In the genomic region with DNA sequence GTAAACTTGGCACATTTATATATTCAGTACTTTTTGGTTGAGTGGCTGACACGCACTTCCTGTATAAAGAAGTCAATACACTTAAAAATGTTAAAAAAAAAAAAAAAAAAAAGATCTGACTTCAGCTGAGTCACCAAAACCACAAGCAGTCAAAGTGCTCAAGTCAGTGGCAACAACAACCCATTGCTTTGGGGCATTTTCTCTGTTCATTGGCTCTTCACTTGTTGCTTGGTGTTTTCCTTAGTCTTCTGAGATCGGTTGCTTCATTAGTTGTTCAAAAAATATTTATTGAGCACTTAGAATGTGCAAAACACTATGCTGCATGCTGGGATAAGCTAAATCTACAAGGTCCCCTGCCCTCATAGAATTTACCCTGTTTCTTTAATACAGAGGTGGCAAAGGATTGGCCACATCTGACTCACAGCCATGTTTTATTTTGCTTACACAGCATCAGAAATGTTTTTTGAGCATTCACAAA, we compare ENCODE assay signal across 1 cellular context.
TF ChIP-seq lines count a peak whose summit lies in the region.

No MANE protein-coding gene starts in this region.

TF ChIP-seq in K562, 482 proteins besides CTCF, POLR2A, EP300 and RAD21 (continued from another document and continues in another):
- TF ChIP-seq, protein P1, sequence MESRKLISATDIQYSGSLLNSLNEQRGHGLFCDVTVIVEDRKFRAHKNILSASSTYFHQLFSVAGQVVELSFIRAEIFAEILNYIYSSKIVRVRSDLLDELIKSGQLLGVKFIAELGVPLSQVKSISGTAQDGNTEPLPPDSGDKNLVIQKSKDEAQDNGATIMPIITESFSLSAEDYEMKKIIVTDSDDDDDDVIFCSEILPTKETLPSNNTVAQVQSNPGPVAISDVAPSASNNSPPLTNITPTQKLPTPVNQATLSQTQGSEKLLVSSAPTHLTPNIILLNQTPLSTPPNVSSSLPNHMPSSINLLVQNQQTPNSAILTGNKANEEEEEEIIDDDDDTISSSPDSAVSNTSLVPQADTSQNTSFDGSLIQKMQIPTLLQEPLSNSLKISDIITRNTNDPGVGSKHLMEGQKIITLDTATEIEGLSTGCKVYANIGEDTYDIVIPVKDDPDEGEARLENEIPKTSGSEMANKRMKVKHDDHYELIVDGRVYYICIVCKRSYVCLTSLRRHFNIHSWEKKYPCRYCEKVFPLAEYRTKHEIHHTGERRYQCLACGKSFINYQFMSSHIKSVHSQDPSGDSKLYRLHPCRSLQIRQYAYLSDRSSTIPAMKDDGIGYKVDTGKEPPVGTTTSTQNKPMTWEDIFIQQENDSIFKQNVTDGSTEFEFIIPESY (CRISPR knock-in tag; IDR thresholded peaks at IDR 0.05) = no peak
- TF ChIP-seq BRD9 (IDR thresholded peaks at IDR 0.05; ENCODE audit: low read depth, partially characterized antibody) = no peak
- TF ChIP-seq SMARCA5 (IDR thresholded peaks at IDR 0.05) = no peak
- no peak; the same call in 1 of the 2 replicates for TF ChIP-seq MTA2 (IDR thresholded peaks at IDR 0.05; ENCODE audit: low read depth)
- TF ChIP-seq, protein P2, sequence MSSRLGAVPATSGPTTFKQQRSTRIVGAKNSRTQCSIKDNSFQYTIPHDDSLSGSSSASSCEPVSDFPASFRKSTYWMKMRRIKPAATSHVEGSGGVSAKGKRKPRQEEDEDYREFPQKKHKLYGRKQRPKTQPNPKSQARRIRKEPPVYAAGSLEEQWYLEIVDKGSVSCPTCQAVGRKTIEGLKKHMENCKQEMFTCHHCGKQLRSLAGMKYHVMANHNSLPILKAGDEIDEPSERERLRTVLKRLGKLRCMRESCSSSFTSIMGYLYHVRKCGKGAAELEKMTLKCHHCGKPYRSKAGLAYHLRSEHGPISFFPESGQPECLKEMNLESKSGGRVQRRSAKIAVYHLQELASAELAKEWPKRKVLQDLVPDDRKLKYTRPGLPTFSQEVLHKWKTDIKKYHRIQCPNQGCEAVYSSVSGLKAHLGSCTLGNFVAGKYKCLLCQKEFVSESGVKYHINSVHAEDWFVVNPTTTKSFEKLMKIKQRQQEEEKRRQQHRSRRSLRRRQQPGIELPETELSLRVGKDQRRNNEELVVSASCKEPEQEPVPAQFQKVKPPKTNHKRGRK (tag; IDR thresholded peaks at IDR 0.05) = no peak
- peak; percentile 50; the same call in 1 of the 2 replicates for TF ChIP-seq ZNF507 (tag; conservative IDR thresholded peaks at IDR 0.05)
- no peak for TF ChIP-seq PTRF (tag; IDR thresholded peaks at IDR 0.05)
- no peak for TF ChIP-seq ZFP30 (CRISPR knock-in tag; IDR thresholded peaks at IDR 0.05; ENCODE audit: borderline replicate concordance)
- TF ChIP-seq ZNF780A (CRISPR knock-in tag; IDR thresholded peaks at IDR 0.05) = no peak
- TF ChIP-seq, protein P3, sequence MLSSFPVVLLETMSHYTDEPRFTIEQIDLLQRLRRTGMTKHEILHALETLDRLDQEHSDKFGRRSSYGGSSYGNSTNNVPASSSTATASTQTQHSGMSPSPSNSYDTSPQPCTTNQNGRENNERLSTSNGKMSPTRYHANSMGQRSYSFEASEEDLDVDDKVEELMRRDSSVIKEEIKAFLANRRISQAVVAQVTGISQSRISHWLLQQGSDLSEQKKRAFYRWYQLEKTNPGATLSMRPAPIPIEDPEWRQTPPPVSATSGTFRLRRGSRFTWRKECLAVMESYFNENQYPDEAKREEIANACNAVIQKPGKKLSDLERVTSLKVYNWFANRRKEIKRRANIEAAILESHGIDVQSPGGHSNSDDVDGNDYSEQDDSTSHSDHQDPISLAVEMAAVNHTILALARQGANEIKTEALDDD (IDR thresholded peaks at IDR 0.05) = no peak
- no peak for TF ChIP-seq CCNT2 (IDR thresholded peaks at IDR 0.05; ENCODE audit: borderline replicate concordance, extremely low read depth, insufficient read length, low read depth, low read length)
- no peak for TF ChIP-seq PPARD (CRISPR knock-in tag; IDR thresholded peaks at IDR 0.05)
- TF ChIP-seq, protein P4, sequence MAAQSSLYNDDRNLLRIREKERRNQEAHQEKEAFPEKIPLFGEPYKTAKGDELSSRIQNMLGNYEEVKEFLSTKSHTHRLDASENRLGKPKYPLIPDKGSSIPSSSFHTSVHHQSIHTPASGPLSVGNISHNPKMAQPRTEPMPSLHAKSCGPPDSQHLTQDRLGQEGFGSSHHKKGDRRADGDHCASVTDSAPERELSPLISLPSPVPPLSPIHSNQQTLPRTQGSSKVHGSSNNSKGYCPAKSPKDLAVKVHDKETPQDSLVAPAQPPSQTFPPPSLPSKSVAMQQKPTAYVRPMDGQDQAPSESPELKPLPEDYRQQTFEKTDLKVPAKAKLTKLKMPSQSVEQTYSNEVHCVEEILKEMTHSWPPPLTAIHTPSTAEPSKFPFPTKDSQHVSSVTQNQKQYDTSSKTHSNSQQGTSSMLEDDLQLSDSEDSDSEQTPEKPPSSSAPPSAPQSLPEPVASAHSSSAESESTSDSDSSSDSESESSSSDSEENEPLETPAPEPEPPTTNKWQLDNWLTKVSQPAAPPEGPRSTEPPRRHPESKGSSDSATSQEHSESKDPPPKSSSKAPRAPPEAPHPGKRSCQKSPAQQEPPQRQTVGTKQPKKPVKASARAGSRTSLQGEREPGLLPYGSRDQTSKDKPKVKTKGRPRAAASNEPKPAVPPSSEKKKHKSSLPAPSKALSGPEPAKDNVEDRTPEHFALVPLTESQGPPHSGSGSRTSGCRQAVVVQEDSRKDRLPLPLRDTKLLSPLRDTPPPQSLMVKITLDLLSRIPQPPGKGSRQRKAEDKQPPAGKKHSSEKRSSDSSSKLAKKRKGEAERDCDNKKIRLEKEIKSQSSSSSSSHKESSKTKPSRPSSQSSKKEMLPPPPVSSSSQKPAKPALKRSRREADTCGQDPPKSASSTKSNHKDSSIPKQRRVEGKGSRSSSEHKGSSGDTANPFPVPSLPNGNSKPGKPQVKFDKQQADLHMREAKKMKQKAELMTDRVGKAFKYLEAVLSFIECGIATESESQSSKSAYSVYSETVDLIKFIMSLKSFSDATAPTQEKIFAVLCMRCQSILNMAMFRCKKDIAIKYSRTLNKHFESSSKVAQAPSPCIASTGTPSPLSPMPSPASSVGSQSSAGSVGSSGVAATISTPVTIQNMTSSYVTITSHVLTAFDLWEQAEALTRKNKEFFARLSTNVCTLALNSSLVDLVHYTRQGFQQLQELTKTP (IDR thresholded peaks at IDR 0.05; ENCODE audit: low read depth in 1 of 2, partially characterized antibody in 2 of 2) = no peak
- TF ChIP-seq KDM5B (IDR thresholded peaks at IDR 0.05; ENCODE audit: insufficient replicate concordance, low read depth, low read length) = no peak
- no peak for TF ChIP-seq TSHZ1 (CRISPR knock-in tag; IDR thresholded peaks at IDR 0.05)
- no peak for TF ChIP-seq ZBTB17 (CRISPR knock-in tag; IDR thresholded peaks at IDR 0.05)
- no peak for TF ChIP-seq POLR3A (IDR thresholded peaks at IDR 0.05; ENCODE audit: borderline replicate concordance, extremely low read depth, insufficient read depth, insufficient read length)
- no peak for TF ChIP-seq CBFA2T3 (IDR thresholded peaks at IDR 0.05)
- TF ChIP-seq NR2C2 (CRISPR knock-in tag; IDR thresholded peaks at IDR 0.05) = no peak
- TF ChIP-seq NR2C2 (tag; IDR thresholded peaks at IDR 0.05) = peak; percentile 30; the same call in 1 of the 2 replicates
- TF ChIP-seq LCOR (CRISPR knock-in tag; IDR thresholded peaks at IDR 0.05) = no peak
- TF ChIP-seq, protein P5, sequence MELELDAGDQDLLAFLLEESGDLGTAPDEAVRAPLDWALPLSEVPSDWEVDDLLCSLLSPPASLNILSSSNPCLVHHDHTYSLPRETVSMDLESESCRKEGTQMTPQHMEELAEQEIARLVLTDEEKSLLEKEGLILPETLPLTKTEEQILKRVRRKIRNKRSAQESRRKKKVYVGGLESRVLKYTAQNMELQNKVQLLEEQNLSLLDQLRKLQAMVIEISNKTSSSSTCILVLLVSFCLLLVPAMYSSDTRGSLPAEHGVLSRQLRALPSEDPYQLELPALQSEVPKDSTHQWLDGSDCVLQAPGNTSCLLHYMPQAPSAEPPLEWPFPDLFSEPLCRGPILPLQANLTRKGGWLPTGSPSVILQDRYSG (tag; conservative IDR thresholded peaks at IDR 0.05; ENCODE audit: low read depth) = peak; percentile 53; the same call in 1 of the 2 replicates
- no peak for TF ChIP-seq ZNF311 (CRISPR knock-in tag; IDR thresholded peaks at IDR 0.05)
- no peak for TF ChIP-seq SRSF7 (optimal IDR thresholded peaks at IDR 0.05; ENCODE audit: low read depth, low read length)
- TF ChIP-seq FUS (optimal IDR thresholded peaks at IDR 0.05; ENCODE audit: low read depth, low read length) = no peak
- no peak for TF ChIP-seq ZBTB5 (IDR thresholded peaks at IDR 0.05)
- TF ChIP-seq, protein P6, sequence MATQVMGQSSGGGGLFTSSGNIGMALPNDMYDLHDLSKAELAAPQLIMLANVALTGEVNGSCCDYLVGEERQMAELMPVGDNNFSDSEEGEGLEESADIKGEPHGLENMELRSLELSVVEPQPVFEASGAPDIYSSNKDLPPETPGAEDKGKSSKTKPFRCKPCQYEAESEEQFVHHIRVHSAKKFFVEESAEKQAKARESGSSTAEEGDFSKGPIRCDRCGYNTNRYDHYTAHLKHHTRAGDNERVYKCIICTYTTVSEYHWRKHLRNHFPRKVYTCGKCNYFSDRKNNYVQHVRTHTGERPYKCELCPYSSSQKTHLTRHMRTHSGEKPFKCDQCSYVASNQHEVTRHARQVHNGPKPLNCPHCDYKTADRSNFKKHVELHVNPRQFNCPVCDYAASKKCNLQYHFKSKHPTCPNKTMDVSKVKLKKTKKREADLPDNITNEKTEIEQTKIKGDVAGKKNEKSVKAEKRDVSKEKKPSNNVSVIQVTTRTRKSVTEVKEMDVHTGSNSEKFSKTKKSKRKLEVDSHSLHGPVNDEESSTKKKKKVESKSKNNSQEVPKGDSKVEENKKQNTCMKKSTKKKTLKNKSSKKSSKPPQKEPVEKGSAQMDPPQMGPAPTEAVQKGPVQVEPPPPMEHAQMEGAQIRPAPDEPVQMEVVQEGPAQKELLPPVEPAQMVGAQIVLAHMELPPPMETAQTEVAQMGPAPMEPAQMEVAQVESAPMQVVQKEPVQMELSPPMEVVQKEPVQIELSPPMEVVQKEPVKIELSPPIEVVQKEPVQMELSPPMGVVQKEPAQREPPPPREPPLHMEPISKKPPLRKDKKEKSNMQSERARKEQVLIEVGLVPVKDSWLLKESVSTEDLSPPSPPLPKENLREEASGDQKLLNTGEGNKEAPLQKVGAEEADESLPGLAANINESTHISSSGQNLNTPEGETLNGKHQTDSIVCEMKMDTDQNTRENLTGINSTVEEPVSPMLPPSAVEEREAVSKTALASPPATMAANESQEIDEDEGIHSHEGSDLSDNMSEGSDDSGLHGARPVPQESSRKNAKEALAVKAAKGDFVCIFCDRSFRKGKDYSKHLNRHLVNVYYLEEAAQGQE (CRISPR knock-in tag; IDR thresholded peaks at IDR 0.05; ENCODE audit: low read depth) = no peak
- TF ChIP-seq, protein P7, sequence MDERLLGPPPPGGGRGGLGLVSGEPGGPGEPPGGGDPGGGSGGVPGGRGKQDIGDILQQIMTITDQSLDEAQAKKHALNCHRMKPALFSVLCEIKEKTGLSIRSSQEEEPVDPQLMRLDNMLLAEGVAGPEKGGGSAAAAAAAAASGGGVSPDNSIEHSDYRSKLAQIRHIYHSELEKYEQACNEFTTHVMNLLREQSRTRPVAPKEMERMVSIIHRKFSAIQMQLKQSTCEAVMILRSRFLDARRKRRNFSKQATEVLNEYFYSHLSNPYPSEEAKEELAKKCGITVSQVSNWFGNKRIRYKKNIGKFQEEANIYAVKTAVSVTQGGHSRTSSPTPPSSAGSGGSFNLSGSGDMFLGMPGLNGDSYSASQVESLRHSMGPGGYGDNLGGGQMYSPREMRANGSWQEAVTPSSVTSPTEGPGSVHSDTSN (CRISPR knock-in tag; IDR thresholded peaks at IDR 0.05; ENCODE audit: low read depth) = no peak
- TF ChIP-seq, protein P7 (tag; conservative IDR thresholded peaks at IDR 0.05; ENCODE audit: low read depth) = no peak
- no peak for TF ChIP-seq ZNF77 (CRISPR knock-in tag; IDR thresholded peaks at IDR 0.05)
- no peak for TF ChIP-seq SNRNP70 (optimal IDR thresholded peaks at IDR 0.05; ENCODE audit: low read depth, low read length)
- TF ChIP-seq ZNF212 (CRISPR knock-in tag; IDR thresholded peaks at IDR 0.05) = no peak
- TF ChIP-seq NFYB (IDR thresholded peaks at IDR 0.05; ENCODE audit: extremely low read depth, insufficient read length) = no peak
- TF ChIP-seq SMC3 (conservative IDR thresholded peaks at IDR 0.05; ENCODE audit: insufficient read depth, low read depth, low read length) = no peak
- TF ChIP-seq KAT7 (CRISPR knock-in tag; IDR thresholded peaks at IDR 0.05; ENCODE audit: borderline replicate concordance) = no peak
